In genomic region chr12:6285532-6286306, GRCh38 we compare ENCODE assay signal across 1 cellular context.
TF ChIP-seq lines count a peak whose summit lies in the region.

No MANE protein-coding gene starts in this region.

TF ChIP-seq in SK-N-SH, 30 proteins besides CTCF, POLR2A, EP300 and RAD21 (continued from another document):
- TF ChIP-seq, protein P1, sequence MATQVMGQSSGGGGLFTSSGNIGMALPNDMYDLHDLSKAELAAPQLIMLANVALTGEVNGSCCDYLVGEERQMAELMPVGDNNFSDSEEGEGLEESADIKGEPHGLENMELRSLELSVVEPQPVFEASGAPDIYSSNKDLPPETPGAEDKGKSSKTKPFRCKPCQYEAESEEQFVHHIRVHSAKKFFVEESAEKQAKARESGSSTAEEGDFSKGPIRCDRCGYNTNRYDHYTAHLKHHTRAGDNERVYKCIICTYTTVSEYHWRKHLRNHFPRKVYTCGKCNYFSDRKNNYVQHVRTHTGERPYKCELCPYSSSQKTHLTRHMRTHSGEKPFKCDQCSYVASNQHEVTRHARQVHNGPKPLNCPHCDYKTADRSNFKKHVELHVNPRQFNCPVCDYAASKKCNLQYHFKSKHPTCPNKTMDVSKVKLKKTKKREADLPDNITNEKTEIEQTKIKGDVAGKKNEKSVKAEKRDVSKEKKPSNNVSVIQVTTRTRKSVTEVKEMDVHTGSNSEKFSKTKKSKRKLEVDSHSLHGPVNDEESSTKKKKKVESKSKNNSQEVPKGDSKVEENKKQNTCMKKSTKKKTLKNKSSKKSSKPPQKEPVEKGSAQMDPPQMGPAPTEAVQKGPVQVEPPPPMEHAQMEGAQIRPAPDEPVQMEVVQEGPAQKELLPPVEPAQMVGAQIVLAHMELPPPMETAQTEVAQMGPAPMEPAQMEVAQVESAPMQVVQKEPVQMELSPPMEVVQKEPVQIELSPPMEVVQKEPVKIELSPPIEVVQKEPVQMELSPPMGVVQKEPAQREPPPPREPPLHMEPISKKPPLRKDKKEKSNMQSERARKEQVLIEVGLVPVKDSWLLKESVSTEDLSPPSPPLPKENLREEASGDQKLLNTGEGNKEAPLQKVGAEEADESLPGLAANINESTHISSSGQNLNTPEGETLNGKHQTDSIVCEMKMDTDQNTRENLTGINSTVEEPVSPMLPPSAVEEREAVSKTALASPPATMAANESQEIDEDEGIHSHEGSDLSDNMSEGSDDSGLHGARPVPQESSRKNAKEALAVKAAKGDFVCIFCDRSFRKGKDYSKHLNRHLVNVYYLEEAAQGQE (IDR thresholded peaks at IDR 0.05; ENCODE audit: low read depth, low read length): no peak
- no peak for TF ChIP-seq MXI1 (IDR thresholded peaks at IDR 0.05; ENCODE audit: low read depth, low read length)
- TF ChIP-seq GATA2 (CRISPR knock-in tag; IDR thresholded peaks at IDR 0.05): no peak
- TF ChIP-seq FOSL2 (IDR thresholded peaks at IDR 0.05; ENCODE audit: borderline replicate concordance, low read depth): no peak
- no peak for TF ChIP-seq MEF2A (IDR thresholded peaks at IDR 0.05; ENCODE audit: borderline replicate concordance, low read depth)
- no peak for TF ChIP-seq USF1 (IDR thresholded peaks at IDR 0.05; ENCODE audit: borderline replicate concordance, low read depth)
TF ChIP-seq in SK-N-SH: peak in this region for 0.
